In the genomic region with DNA sequence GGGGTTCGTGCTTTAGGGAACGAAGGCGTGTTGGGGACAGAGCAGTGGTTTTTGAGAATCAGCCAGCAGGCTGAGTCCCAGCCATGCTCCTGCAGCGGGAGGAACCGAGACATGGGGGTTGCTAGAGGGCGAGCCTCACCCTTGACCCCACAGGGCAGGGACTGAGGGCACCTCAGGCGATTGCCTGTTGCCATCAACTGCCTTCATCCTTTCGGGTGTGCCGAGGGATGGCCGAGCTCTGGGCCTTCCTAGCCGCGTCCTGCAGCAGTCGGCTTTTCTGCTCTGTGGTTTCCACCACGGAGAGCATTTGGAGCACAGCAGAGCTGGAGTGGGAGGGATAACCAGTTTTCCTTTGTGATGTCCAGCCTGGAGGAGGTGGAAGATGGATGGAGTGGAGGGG, we compare ENCODE assay signal across 2 cellular contexts.
TF ChIP-seq lines count a peak whose summit lies in the region.

No MANE protein-coding gene starts in this region.

TF ChIP-seq in WTC11, 78 proteins besides CTCF, POLR2A, EP300 and RAD21 (continued from another document and continues in another):
- TF ChIP-seq, protein P1, sequence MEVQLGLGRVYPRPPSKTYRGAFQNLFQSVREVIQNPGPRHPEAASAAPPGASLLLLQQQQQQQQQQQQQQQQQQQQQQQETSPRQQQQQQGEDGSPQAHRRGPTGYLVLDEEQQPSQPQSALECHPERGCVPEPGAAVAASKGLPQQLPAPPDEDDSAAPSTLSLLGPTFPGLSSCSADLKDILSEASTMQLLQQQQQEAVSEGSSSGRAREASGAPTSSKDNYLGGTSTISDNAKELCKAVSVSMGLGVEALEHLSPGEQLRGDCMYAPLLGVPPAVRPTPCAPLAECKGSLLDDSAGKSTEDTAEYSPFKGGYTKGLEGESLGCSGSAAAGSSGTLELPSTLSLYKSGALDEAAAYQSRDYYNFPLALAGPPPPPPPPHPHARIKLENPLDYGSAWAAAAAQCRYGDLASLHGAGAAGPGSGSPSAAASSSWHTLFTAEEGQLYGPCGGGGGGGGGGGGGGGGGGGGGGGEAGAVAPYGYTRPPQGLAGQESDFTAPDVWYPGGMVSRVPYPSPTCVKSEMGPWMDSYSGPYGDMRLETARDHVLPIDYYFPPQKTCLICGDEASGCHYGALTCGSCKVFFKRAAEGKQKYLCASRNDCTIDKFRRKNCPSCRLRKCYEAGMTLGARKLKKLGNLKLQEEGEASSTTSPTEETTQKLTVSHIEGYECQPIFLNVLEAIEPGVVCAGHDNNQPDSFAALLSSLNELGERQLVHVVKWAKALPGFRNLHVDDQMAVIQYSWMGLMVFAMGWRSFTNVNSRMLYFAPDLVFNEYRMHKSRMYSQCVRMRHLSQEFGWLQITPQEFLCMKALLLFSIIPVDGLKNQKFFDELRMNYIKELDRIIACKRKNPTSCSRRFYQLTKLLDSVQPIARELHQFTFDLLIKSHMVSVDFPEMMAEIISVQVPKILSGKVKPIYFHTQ (CRISPR knock-in tag; IDR thresholded peaks at IDR 0.05) = no peak
- TF ChIP-seq, protein P2, sequence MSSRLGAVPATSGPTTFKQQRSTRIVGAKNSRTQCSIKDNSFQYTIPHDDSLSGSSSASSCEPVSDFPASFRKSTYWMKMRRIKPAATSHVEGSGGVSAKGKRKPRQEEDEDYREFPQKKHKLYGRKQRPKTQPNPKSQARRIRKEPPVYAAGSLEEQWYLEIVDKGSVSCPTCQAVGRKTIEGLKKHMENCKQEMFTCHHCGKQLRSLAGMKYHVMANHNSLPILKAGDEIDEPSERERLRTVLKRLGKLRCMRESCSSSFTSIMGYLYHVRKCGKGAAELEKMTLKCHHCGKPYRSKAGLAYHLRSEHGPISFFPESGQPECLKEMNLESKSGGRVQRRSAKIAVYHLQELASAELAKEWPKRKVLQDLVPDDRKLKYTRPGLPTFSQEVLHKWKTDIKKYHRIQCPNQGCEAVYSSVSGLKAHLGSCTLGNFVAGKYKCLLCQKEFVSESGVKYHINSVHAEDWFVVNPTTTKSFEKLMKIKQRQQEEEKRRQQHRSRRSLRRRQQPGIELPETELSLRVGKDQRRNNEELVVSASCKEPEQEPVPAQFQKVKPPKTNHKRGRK (CRISPR knock-in tag; IDR thresholded peaks at IDR 0.05; ENCODE audit: borderline replicate concordance) = no peak
- TF ChIP-seq SMAD3 (CRISPR knock-in tag; IDR thresholded peaks at IDR 0.05; ENCODE audit: borderline replicate concordance) (no peak), FOXP1 (CRISPR knock-in tag; IDR thresholded peaks at IDR 0.05; ENCODE audit: borderline replicate concordance) (no peak), ZNF396 (CRISPR knock-in tag; IDR thresholded peaks at IDR 0.05; ENCODE audit: borderline replicate concordance) (no peak), CREM (CRISPR knock-in tag; IDR thresholded peaks at IDR 0.05) (no peak), RORB (CRISPR knock-in tag; IDR thresholded peaks at IDR 0.05) (no peak)
- TF ChIP-seq, protein P3, sequence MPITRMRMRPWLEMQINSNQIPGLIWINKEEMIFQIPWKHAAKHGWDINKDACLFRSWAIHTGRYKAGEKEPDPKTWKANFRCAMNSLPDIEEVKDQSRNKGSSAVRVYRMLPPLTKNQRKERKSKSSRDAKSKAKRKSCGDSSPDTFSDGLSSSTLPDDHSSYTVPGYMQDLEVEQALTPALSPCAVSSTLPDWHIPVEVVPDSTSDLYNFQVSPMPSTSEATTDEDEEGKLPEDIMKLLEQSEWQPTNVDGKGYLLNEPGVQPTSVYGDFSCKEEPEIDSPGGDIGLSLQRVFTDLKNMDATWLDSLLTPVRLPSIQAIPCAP (CRISPR knock-in tag; IDR thresholded peaks at IDR 0.05) = no peak
- TF ChIP-seq, protein P4, sequence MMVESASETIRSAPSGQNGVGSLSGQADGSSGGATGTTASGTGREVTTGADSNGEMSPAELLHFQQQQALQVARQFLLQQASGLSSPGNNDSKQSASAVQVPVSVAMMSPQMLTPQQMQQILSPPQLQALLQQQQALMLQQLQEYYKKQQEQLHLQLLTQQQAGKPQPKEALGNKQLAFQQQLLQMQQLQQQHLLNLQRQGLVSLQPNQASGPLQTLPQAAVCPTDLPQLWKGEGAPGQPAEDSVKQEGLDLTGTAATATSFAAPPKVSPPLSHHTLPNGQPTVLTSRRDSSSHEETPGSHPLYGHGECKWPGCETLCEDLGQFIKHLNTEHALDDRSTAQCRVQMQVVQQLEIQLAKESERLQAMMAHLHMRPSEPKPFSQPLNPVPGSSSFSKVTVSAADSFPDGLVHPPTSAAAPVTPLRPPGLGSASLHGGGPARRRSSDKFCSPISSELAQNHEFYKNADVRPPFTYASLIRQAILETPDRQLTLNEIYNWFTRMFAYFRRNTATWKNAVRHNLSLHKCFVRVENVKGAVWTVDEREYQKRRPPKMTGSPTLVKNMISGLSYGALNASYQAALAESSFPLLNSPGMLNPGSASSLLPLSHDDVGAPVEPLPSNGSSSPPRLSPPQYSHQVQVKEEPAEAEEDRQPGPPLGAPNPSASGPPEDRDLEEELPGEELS (CRISPR knock-in tag; IDR thresholded peaks at IDR 0.05) = no peak
- TF ChIP-seq, protein P5, sequence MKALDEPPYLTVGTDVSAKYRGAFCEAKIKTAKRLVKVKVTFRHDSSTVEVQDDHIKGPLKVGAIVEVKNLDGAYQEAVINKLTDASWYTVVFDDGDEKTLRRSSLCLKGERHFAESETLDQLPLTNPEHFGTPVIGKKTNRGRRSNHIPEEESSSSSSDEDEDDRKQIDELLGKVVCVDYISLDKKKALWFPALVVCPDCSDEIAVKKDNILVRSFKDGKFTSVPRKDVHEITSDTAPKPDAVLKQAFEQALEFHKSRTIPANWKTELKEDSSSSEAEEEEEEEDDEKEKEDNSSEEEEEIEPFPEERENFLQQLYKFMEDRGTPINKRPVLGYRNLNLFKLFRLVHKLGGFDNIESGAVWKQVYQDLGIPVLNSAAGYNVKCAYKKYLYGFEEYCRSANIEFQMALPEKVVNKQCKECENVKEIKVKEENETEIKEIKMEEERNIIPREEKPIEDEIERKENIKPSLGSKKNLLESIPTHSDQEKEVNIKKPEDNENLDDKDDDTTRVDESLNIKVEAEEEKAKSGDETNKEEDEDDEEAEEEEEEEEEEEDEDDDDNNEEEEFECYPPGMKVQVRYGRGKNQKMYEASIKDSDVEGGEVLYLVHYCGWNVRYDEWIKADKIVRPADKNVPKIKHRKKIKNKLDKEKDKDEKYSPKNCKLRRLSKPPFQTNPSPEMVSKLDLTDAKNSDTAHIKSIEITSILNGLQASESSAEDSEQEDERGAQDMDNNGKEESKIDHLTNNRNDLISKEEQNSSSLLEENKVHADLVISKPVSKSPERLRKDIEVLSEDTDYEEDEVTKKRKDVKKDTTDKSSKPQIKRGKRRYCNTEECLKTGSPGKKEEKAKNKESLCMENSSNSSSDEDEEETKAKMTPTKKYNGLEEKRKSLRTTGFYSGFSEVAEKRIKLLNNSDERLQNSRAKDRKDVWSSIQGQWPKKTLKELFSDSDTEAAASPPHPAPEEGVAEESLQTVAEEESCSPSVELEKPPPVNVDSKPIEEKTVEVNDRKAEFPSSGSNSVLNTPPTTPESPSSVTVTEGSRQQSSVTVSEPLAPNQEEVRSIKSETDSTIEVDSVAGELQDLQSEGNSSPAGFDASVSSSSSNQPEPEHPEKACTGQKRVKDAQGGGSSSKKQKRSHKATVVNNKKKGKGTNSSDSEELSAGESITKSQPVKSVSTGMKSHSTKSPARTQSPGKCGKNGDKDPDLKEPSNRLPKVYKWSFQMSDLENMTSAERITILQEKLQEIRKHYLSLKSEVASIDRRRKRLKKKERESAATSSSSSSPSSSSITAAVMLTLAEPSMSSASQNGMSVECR (CRISPR knock-in tag; IDR thresholded peaks at IDR 0.05; ENCODE audit: borderline replicate concordance) = no peak

TF ChIP-seq in GM23338, 12 proteins besides CTCF, POLR2A, EP300 and RAD21 (continued from another document):
- TF ChIP-seq, protein P6, sequence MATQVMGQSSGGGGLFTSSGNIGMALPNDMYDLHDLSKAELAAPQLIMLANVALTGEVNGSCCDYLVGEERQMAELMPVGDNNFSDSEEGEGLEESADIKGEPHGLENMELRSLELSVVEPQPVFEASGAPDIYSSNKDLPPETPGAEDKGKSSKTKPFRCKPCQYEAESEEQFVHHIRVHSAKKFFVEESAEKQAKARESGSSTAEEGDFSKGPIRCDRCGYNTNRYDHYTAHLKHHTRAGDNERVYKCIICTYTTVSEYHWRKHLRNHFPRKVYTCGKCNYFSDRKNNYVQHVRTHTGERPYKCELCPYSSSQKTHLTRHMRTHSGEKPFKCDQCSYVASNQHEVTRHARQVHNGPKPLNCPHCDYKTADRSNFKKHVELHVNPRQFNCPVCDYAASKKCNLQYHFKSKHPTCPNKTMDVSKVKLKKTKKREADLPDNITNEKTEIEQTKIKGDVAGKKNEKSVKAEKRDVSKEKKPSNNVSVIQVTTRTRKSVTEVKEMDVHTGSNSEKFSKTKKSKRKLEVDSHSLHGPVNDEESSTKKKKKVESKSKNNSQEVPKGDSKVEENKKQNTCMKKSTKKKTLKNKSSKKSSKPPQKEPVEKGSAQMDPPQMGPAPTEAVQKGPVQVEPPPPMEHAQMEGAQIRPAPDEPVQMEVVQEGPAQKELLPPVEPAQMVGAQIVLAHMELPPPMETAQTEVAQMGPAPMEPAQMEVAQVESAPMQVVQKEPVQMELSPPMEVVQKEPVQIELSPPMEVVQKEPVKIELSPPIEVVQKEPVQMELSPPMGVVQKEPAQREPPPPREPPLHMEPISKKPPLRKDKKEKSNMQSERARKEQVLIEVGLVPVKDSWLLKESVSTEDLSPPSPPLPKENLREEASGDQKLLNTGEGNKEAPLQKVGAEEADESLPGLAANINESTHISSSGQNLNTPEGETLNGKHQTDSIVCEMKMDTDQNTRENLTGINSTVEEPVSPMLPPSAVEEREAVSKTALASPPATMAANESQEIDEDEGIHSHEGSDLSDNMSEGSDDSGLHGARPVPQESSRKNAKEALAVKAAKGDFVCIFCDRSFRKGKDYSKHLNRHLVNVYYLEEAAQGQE (IDR thresholded peaks at IDR 0.05; ENCODE audit: unreplicated experiment) = no peak
- no peak for TF ChIP-seq JUNB (IDR thresholded peaks at IDR 0.05; ENCODE audit: unreplicated experiment)
- no peak for TF ChIP-seq ZNF114 (CRISPR knock-in tag; IDR thresholded peaks at IDR 0.05)
- TF ChIP-seq STAT1 (IDR thresholded peaks at IDR 0.05; ENCODE audit: unreplicated experiment) = no peak
- TF ChIP-seq, protein P7, sequence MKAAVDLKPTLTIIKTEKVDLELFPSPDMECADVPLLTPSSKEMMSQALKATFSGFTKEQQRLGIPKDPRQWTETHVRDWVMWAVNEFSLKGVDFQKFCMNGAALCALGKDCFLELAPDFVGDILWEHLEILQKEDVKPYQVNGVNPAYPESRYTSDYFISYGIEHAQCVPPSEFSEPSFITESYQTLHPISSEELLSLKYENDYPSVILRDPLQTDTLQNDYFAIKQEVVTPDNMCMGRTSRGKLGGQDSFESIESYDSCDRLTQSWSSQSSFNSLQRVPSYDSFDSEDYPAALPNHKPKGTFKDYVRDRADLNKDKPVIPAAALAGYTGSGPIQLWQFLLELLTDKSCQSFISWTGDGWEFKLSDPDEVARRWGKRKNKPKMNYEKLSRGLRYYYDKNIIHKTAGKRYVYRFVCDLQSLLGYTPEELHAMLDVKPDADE (IDR thresholded peaks at IDR 0.05) = no peak
- TF ChIP-seq, protein P8, sequence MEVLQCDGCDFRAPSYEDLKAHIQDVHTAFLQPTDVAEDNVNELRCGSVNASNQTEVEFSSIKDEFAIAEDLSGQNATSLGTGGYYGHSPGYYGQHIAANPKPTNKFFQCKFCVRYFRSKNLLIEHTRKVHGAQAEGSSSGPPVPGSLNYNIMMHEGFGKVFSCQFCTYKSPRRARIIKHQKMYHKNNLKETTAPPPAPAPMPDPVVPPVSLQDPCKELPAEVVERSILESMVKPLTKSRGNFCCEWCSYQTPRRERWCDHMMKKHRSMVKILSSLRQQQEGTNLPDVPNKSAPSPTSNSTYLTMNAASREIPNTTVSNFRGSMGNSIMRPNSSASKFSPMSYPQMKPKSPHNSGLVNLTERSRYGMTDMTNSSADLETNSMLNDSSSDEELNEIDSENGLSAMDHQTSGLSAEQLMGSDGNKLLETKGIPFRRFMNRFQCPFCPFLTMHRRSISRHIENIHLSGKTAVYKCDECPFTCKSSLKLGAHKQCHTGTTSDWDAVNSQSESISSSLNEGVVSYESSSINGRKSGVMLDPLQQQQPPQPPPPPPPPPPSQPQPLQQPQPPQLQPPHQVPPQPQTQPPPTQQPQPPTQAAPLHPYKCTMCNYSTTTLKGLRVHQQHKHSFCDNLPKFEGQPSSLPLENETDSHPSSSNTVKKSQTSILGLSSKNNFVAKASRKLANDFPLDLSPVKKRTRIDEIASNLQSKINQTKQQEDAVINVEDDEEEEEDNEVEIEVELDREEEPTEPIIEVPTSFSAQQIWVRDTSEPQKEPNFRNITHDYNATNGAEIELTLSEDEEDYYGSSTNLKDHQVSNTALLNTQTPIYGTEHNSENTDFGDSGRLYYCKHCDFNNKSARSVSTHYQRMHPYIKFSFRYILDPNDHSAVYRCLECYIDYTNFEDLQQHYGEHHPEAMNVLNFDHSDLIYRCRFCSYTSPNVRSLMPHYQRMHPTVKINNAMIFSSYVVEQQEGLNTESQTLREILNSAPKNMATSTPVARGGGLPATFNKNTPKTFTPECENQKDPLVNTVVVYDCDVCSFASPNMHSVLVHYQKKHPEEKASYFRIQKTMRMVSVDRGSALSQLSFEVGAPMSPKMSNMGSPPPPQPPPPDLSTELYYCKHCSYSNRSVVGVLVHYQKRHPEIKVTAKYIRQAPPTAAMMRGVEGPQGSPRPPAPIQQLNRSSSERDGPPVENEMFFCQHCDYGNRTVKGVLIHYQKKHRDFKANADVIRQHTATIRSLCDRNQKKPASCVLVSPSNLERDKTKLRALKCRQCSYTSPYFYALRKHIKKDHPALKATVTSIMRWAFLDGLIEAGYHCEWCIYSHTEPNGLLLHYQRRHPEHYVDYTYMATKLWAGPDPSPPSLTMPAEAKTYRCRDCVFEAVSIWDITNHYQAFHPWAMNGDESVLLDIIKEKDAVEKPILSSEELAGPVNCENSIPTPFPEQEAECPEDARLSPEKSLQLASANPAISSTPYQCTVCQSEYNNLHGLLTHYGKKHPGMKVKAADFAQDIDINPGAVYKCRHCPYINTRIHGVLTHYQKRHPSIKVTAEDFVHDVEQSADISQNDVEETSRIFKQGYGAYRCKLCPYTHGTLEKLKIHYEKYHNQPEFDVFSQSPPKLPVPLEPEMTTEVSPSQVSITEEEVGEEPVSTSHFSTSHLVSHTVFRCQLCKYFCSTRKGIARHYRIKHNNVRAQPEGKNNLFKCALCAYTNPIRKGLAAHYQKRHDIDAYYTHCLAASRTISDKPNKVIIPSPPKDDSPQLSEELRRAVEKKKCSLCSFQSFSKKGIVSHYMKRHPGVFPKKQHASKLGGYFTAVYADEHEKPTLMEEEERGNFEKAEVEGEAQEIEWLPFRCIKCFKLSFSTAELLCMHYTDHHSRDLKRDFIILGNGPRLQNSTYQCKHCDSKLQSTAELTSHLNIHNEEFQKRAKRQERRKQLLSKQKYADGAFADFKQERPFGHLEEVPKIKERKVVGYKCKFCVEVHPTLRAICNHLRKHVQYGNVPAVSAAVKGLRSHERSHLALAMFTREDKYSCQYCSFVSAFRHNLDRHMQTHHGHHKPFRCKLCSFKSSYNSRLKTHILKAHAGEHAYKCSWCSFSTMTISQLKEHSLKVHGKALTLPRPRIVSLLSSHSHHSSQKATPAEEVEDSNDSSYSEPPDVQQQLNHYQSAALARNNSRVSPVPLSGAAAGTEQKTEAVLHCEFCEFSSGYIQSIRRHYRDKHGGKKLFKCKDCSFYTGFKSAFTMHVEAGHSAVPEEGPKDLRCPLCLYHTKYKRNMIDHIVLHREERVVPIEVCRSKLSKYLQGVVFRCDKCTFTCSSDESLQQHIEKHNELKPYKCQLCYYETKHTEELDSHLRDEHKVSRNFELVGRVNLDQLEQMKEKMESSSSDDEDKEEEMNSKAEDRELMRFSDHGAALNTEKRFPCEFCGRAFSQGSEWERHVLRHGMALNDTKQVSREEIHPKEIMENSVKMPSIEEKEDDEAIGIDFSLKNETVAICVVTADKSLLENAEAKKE (CRISPR knock-in tag; IDR thresholded peaks at IDR 0.05) = no peak
- no peak for TF ChIP-seq EZH2 (IDR thresholded peaks at IDR 0.05; ENCODE audit: low read depth, unreplicated experiment)
- TF ChIP-seq ZNF331 (CRISPR knock-in tag; IDR thresholded peaks at IDR 0.05; ENCODE audit: low read depth) = no peak
- TF ChIP-seq CREB1 (CRISPR knock-in tag; IDR thresholded peaks at IDR 0.05; ENCODE audit: low read depth) = no peak
- no peak for TF ChIP-seq EZH2phosphoT487 (IDR thresholded peaks at IDR 0.05; ENCODE audit: unreplicated experiment)
- no peak for TF ChIP-seq POLR2AphosphoS5 (IDR thresholded peaks at IDR 0.05; ENCODE audit: low read depth)
